Comparison of ENCODE assay signal across 10 cellular contexts in genomic region chr5:141889282-141889871, GRCh38. TPM values are rescaled to one million over a fixed set of nuclear protein-coding genes. Genes with fewer than 3 reads are reported as not detected.
DNase-seq lines count a peak whose midpoint lies in the region; ATAC-seq and TF ChIP-seq lines count a peak whose summit lies in the region.
"Had no signal": no experiment of that assay in that cellular context is flagged by ENCODE, and none has a peak within 500 bp of the region (broad histone marks: within the 10 kb centered on the region; RNA-seq: fewer than 3 reads in every experiment).

No MANE protein-coding gene starts in this region.

- CTCF ChIA-PET in WTC11 (lab: Charles Lee): interaction anchor here (0.6 to 3.5 kb wide), 17 partner anchors 8 to 197 kb away, joined by 3 to 30 read pairs (median 3); partner anchors contain the start of genes DELE1, GNPDA1, PCDH1 and PCDH12

- H3K4me3 Mint-ChIP-seq in WTC11: no peak overlapping the region
- H3K4me3 Mint-ChIP-seq: central memory CD8-positive, alpha-beta T cell had no signal

- DNase-seq in HFF-Myc (ENCODE audit: extremely low read depth, low read depth): no peak
- DNase-seq in WTC11 (ENCODE audit: low spot score): no peak
- DNase-seq in left lobe of liver (ENCODE audit: low spot score): peak; percentile 22
- no peak for DNase-seq in kidney tubule cell (ENCODE audit: low spot score)
- DNase-seq in T1000 (lab: John Stamatoyannopoulos, UW): no peak
- no peak for DNase-seq in stimulated activated CD4-positive, alpha-beta T cell treated with anti-CD3 and anti-CD28 coated beads, Interleukin-2, amount 100 ng/mL, for 48 hours
- DNase-seq in cortex of kidney (lab: John Stamatoyannopoulos, UW): no peak
- DNase-seq: activated CD4-positive, alpha-beta T cell treated with anti-CD3 and anti-CD28 coated beads, Interleukin-2, amount 50 U/mL, for 48 hours had no signal

- POLR2A ChIA-PET in WTC11 (lab: Charles Lee): interaction anchor here (0.7 kb wide), 1 partner anchor 49 kb away, joined by 6 read pairs; no protein-coding TSS in a partner anchor

- H3K9me3 ChIP-seq in BLaER1 treated with 17β-estradiol and CSF1 and Interleukin-3, amounts not matched to agents 10 nM and 100 nM (replicated peaks in 1 of 11): no peaks in the 10 kb centered on the region

- TF ChIP-seq CTCF in HFF-Myc (IDR thresholded peaks at IDR 0.05; ENCODE audit: low read depth, low read length, missing control alignments): peak; percentile 36
- TF ChIP-seq CTCF in WTC11 (IDR thresholded peaks at IDR 0.05): no peak

- peaks cover 2% of the 10 kb centered on the region; the same call in 1 of the 2 replicates for H3K36me3 Mint-ChIP-seq in WTC11

- H3K27ac Mint-ChIP-seq in WTC11: peak overlapping the region; percentile 19; the same call in 1 of the 2 replicates

- peaks cover 5% of the 10 kb centered on the region; the same call in 1 of the 2 replicates for H3K4me1 Mint-ChIP-seq in WTC11
- H3K4me1 Mint-ChIP-seq: central memory CD8-positive, alpha-beta T cell had no signal

- H3K36me3 ChIP-seq in BLaER1 treated with 17β-estradiol and CSF1 and Interleukin-3, amounts not matched to agents 10 nM and 100 nM: no peaks in the 10 kb centered on the region

- H3K4me1 ChIP-seq in BLaER1 treated with 17β-estradiol and CSF1 and Interleukin-3, amounts not matched to agents 10 nM and 100 nM: peaks cover 8 to 13% (median 12%) of the 10 kb centered on the region in 10 experiments; a peak in 17 of 20 replicates

- H3K9me3 Mint-ChIP-seq in WTC11: peaks cover 4% of the 10 kb centered on the region; the same call in 1 of the 2 replicates
- H3K9me3 Mint-ChIP-seq: central memory CD8-positive, alpha-beta T cell had no signal

- no peaks in the 10 kb centered on the region for H3K27me3 Mint-ChIP-seq in WTC11 (ENCODE audit: low read depth)

- H3K27me3 ChIP-seq in BLaER1 treated with 17β-estradiol and CSF1 and Interleukin-3, amounts not matched to agents 10 nM and 100 nM: peaks cover 2 to 10% (median 6%) of the 10 kb centered on the region in 11 experiments; a peak in 18 of 22 replicates

- H4K20me1 ChIP-seq in BLaER1 treated with 17β-estradiol and CSF1 and Interleukin-3, amounts not matched to agents 10 nM and 100 nM: no peaks in the 10 kb centered on the region

- ATAC-seq in WTC11 (no peak), left lobe of liver (peak; percentile 72)

- no peak overlapping the region for H3K4me3 ChIP-seq in BLaER1 treated with 17β-estradiol and CSF1 and Interleukin-3, amounts not matched to agents 10 nM and 100 nM
- H3K4me3 ChIP-seq in HFF-Myc (replicated peaks; ENCODE audit: low read depth, low read length): no peak overlapping the region

- H3K27ac ChIP-seq in BLaER1 treated with 17β-estradiol and CSF1 and Interleukin-3, amounts not matched to agents 10 nM and 100 nM: no peak overlapping the region

- H3K9ac ChIP-seq in BLaER1 treated with 17β-estradiol and CSF1 and Interleukin-3, amounts not matched to agents 10 nM and 100 nM: no peak overlapping the region

- H3K4me2 ChIP-seq in BLaER1 treated with 17β-estradiol and CSF1 and Interleukin-3, amounts not matched to agents 10 nM and 100 nM: peak overlapping the region in 6 of 11 experiments; percentile 16 to 56 (median 38); a peak in 8 of 22 replicates

TF ChIP-seq in WTC11, 78 proteins besides CTCF, POLR2A, EP300 and RAD21:
- no peak for TF ChIP-seq ZBTB43 (CRISPR knock-in tag; IDR thresholded peaks at IDR 0.05)
- TF ChIP-seq MXD4 (CRISPR knock-in tag; IDR thresholded peaks at IDR 0.05; ENCODE audit: borderline replicate concordance): no peak
- TF ChIP-seq ELF4 (CRISPR knock-in tag; IDR thresholded peaks at IDR 0.05; ENCODE audit: low read depth): no peak
- no peak for TF ChIP-seq NR1H2 (CRISPR knock-in tag; IDR thresholded peaks at IDR 0.05)
- TF ChIP-seq FOXK1 (CRISPR knock-in tag; IDR thresholded peaks at IDR 0.05): no peak
- no peak for TF ChIP-seq USF1 (CRISPR knock-in tag; IDR thresholded peaks at IDR 0.05)
- no peak for TF ChIP-seq SP1 (CRISPR knock-in tag; conservative IDR thresholded peaks at IDR 0.05)
- TF ChIP-seq PRDM15 (CRISPR knock-in tag; IDR thresholded peaks at IDR 0.05): no peak
- no peak for TF ChIP-seq ATF3 (CRISPR knock-in tag; conservative IDR thresholded peaks at IDR 0.05)
- TF ChIP-seq ATF2 (CRISPR knock-in tag; IDR thresholded peaks at IDR 0.05; ENCODE audit: borderline replicate concordance, low read depth): no peak
- TF ChIP-seq SOX15 (CRISPR knock-in tag; IDR thresholded peaks at IDR 0.05): no peak

RNA-seq across cellular contexts. Expression of gene PCDH1, which starts 11.2 kb away (rescaled TPM):
- 105 to 108 TPM (median 108 TPM) in 3 replicates for total RNA-seq in WTC11 (2021)
- 33.2 TPM for total RNA-seq in left lobe of liver

RNA-seq across cellular contexts. Expression of gene DELE1, which starts 34.3 kb away (rescaled TPM):
- total RNA-seq in WTC11 (2021): 79.3 to 83.8 TPM (median 81.5 TPM) in 3 replicates
- total RNA-seq in left lobe of liver: 37.8 TPM
